ENCODE assay signal across 12 cellular contexts in the genomic region with DNA sequence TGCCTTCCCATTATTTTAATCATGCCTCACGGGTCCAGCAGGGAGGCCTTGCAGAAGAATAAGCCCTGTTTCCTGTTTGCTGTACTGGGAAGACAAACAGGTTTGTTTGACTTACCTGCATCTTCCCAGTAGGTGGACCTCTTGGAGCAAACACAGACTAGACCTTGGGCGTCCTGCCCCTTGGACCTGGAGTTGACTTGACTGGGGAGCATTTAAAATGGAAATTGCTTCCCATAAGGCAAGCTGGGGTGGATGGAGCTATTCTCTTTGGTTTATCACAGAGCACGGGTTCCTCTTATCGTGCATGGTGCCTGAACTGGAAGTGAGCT.
DNase-seq lines count a peak whose midpoint lies in the region; ATAC-seq and TF ChIP-seq lines count a peak whose summit lies in the region.
"Had no signal": no experiment of that assay in that cellular context is flagged by ENCODE, and none has a peak within 500 bp of the region (broad histone marks: within the 10 kb centered on the region; RNA-seq: fewer than 3 reads in every experiment).

No MANE protein-coding gene starts in this region.

- peaks cover 39% of the 10 kb centered on the region for H3K27me3 Mint-ChIP-seq in nephron progenitor cell (ENCODE audit: low read depth, poor library complexity)

- no peak for TF ChIP-seq POLR2A in GM18505 (IDR thresholded peaks at IDR 0.05; ENCODE audit: borderline replicate concordance, extremely low read depth, insufficient read depth, insufficient read length)

- H3K9me3 Mint-ChIP-seq in nephron progenitor cell = no peaks in the 10 kb centered on the region
- H3K9me3 Mint-ChIP-seq: activated T-helper 17 cell treated with anti-CD3 and anti-CD28 coated beads, Interleukin-2, amount 50 U/mL, for 72 hours had no signal

- H3K4me1 ChIP-seq in foreskin keratinocyte = no peaks in the 10 kb centered on the region
- H3K4me1 ChIP-seq: parathyroid adenoma had no signal

- no peak for ATAC-seq in foreskin keratinocyte
- ATAC-seq in HG03280 (IDR thresholded peaks at IDR 0.05; ENCODE audit: unreplicated experiment) = no peak
- ATAC-seq in GM18511 (IDR thresholded peaks at IDR 0.05; ENCODE audit: unreplicated experiment) = no peak
- ATAC-seq in GM18505 (IDR thresholded peaks at IDR 0.05; ENCODE audit: unreplicated experiment) = no peak
- ATAC-seq: activated T-helper 17 cell treated with anti-CD3 and anti-CD28 coated beads, Interleukin-2, amount 50 U/mL, for 72 hours had no signal

- TF ChIP-seq CTCF in 22Rv1 (IDR thresholded peaks at IDR 0.05) = peak; percentile 63
- TF ChIP-seq CTCF in GM12873 (IDR thresholded peaks at IDR 0.05; ENCODE audit: insufficient read depth, low read depth, low read length, missing control alignments) = peak; percentile 33
- peak; percentile 47 for TF ChIP-seq CTCF in foreskin keratinocyte (conservative IDR thresholded peaks at IDR 0.05)
- no peak for TF ChIP-seq CTCF in nephron progenitor cell (IDR thresholded peaks at IDR 0.05)

- H3K27me3 ChIP-seq in foreskin keratinocyte = peaks cover 59% of the 10 kb centered on the region

- H3K27ac Mint-ChIP-seq in nephron progenitor cell = no peak overlapping the region
- H3K27ac Mint-ChIP-seq: activated T-helper 17 cell treated with anti-CD3 and anti-CD28 coated beads, Interleukin-2, amount 50 U/mL, for 72 hours had no signal

- H3K27ac ChIP-seq in 22Rv1 = peak overlapping the region; percentile 96
- H3K27ac ChIP-seq in foreskin keratinocyte = no peak overlapping the region
- H3K27ac ChIP-seq: dorsolateral prefrontal cortex, parathyroid adenoma had no signal

- peaks cover 5% of the 10 kb centered on the region for H3K4me1 Mint-ChIP-seq in nephron progenitor cell

- no peak overlapping the region for H3K4me3 Mint-ChIP-seq in nephron progenitor cell
- H3K4me3 Mint-ChIP-seq: activated T-helper 17 cell treated with anti-CD3 and anti-CD28 coated beads, Interleukin-2, amount 50 U/mL, for 72 hours had no signal

- DNase-seq in NCI-H510A treated with DMSO at 0.1 percent for 48 hours (lab: John Stamatoyannopoulos, UW) (peak; percentile 60), foreskin keratinocyte (peak in 1 of 2 donors; percentile 7), nephron progenitor cell (no peak)
- DNase-seq: dorsolateral prefrontal cortex, hypothalamus had no signal

- H3K36me3 Mint-ChIP-seq in nephron progenitor cell (ENCODE audit: low read depth) = no peaks in the 10 kb centered on the region
